12 cellular contexts compared by ENCODE assay signal in the genomic region with DNA sequence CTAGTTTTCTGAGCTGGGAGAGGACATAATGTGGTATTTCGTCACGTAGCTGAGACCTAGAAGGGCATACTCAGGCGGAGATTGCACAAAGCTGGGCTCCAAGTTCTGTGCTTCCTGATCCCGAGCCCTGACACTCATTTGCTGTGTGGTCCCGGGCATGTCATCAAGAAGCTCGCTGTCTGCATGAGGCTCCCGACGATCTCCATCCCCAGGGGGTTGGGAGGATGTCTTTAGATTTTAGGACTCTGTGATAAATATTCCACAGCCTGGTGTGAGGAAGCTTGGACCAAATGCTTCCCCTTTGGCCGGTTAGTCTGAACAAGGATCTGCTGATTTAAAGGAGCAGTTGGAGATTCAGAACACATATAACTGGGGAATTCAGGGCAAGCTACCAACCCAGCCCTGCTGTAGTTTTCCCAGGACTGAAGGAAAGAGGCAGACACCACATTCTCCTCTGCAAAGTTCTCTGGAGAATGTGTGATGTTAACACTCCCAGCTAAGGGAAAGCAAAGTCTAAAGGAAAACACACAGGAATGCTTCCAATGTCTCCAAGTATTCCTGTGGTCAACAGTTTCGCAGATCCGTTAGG. TPM values are rescaled to one million over a fixed set of nuclear protein-coding genes. Genes with fewer than 3 reads are reported as not detected.
DNase-seq lines count a peak whose midpoint lies in the region; ATAC-seq, FAIRE-seq and TF ChIP-seq lines count a peak whose summit lies in the region.
"Had no signal": no experiment of that assay in that cellular context is flagged by ENCODE, and none has a peak within 500 bp of the region (broad histone marks: within the 10 kb centered on the region; RNA-seq: fewer than 3 reads in every experiment).

No MANE protein-coding gene starts in this region.

- H3K36me3 ChIP-seq in brain microvascular endothelial cell (replicated peaks) (no peaks in the 10 kb centered on the region), skeletal muscle tissue (ENCODE audit: control insufficient read depth in 3 of 3, insufficient read depth in 3 of 3, low read length in 3 of 3) (no peaks in the 10 kb centered on the region), endodermal cell (ENCODE audit: control insufficient read depth, insufficient read depth, low read length) (no peaks in the 10 kb centered on the region)

- WGBS in endodermal cell (ENCODE audit: insufficient coverage in 1 of 2, insufficient read length in 1 of 2), 2 experiments: 96 to 98% methylated on average over 4 to 11 of the region's 11 CpGs

- no peaks in the 10 kb centered on the region for H3K9me3 ChIP-seq in skeletal muscle tissue (ENCODE audit: control insufficient read depth in 3 of 3, low read length in 3 of 3)
- no peaks in the 10 kb centered on the region for H3K9me3 ChIP-seq in endodermal cell (ENCODE audit: control insufficient read depth, low read length)

- H3K9me3 Mint-ChIP-seq in endodermal cell: no peaks in the 10 kb centered on the region
- H3K9me3 Mint-ChIP-seq: dendritic cell treated with granulocyte-macrophage colony-stimulating factor and Interleukin-4, amounts not matched to agents 40 ng/mL and 50 ng/mL, for 4 days had no signal

- peak; percentile 39 for ATAC-seq in left lobe of liver
- ATAC-seq: activated CD4-positive, alpha-beta T cell treated with anti-CD3 and anti-CD28 coated beads for 36 hours had no signal

- H3K27me3 ChIP-seq in brain microvascular endothelial cell (replicated peaks) (no peaks in the 10 kb centered on the region), skeletal muscle tissue (ENCODE audit: control insufficient read depth in 3 of 3, insufficient read depth in 3 of 3, low read length in 3 of 3) (no peaks in the 10 kb centered on the region), endodermal cell (ENCODE audit: control insufficient read depth, insufficient read depth, low read length, poor library complexity, severe bottlenecking) (no peaks in the 10 kb centered on the region)

- H3K27ac ChIP-seq in brain microvascular endothelial cell (peak overlapping the region; percentile 80), skeletal muscle tissue (ENCODE audit: low read depth, low read length) (peak overlapping the region; percentile 80), endodermal cell (ENCODE audit: low read depth, low read length) (no peak overlapping the region)

- no peak overlapping the region for H3K27ac Mint-ChIP-seq in endodermal cell
- H3K27ac Mint-ChIP-seq: activated CD4-positive, alpha-beta T cell treated with anti-CD3 and anti-CD28 coated beads for 36 hours; dendritic cell treated with granulocyte-macrophage colony-stimulating factor and Interleukin-4, amounts not matched to agents 40 ng/mL and 50 ng/mL, for 4 days had no signal

- in situ Hi-C loops in brain microvascular endothelial cell (cut with HindIII; ENCODE audit: low pct_ligation_motif_present, low sequenced_read_pairs): no loop called here

- TF ChIP-seq POLR2A in H54 (IDR thresholded peaks at IDR 0.05; ENCODE audit: low read depth, low read length): no peak

- peak overlapping the region in 2 of 3 donors; percentile 60 to 65 for H3K9ac ChIP-seq in skeletal muscle tissue (ENCODE audit: low read depth in 1 of 3, low read length in 3 of 3)
- no peak overlapping the region for H3K9ac ChIP-seq in endodermal cell (ENCODE audit: extremely low read depth, low read length, poor library complexity, severe bottlenecking)

- peaks cover 32% of the 10 kb centered on the region for H3K4me1 Mint-ChIP-seq in endodermal cell
- H3K4me1 Mint-ChIP-seq: activated CD4-positive, alpha-beta T cell treated with anti-CD3 and anti-CD28 coated beads for 36 hours had no signal

- H3K4me3 ChIP-seq in brain microvascular endothelial cell (ENCODE audit: low read depth, low read length) (peak overlapping the region; percentile 9), skeletal muscle tissue (ENCODE audit: low read length in 3 of 3) (peak overlapping the region; percentile 32 to 71 (median 50)), endodermal cell (ENCODE audit: low read length) (no peak overlapping the region)

- DNase-seq in GM04504 (ENCODE audit: low read depth) (peak; percentile 71), brain microvascular endothelial cell (peak; percentile 63), left lobe of liver (ENCODE audit: low spot score) (no peak), endodermal cell (no peak), T-helper 2 cell (no peak), H54 (ENCODE audit: insufficient read length, low spot score) (no peak), HK-2 (ENCODE audit: unreplicated experiment) (no peak)
- DNase-seq: activated CD4-positive, alpha-beta T cell treated with anti-CD3 and anti-CD28 coated beads for 36 hours; Calu3; KBM-7 had no signal

- H3K27me3 Mint-ChIP-seq in endodermal cell (ENCODE audit: insufficient read depth): no peaks in the 10 kb centered on the region

- no peaks in the 10 kb centered on the region for H3K36me3 Mint-ChIP-seq in endodermal cell (ENCODE audit: low read depth)

- H3K4me1 ChIP-seq in skeletal muscle tissue (ENCODE audit: control insufficient read depth in 3 of 3, insufficient read depth in 3 of 3, low read length in 3 of 3): peaks cover 12 to 26% (median 21%) of the 10 kb centered on the region in 3 donors
- H3K4me1 ChIP-seq in endodermal cell (ENCODE audit: control insufficient read depth, insufficient read depth, low read length): no peaks in the 10 kb centered on the region

- no peak overlapping the region for H3K4me3 Mint-ChIP-seq in endodermal cell
- H3K4me3 Mint-ChIP-seq: activated CD4-positive, alpha-beta T cell treated with anti-CD3 and anti-CD28 coated beads for 36 hours; dendritic cell treated with granulocyte-macrophage colony-stimulating factor and Interleukin-4, amounts not matched to agents 40 ng/mL and 50 ng/mL, for 4 days had no signal

- no peak for FAIRE-seq in H54 (lab: Jason Lieb, UNC)

- no peak for TF ChIP-seq CTCF in brain microvascular endothelial cell (IDR thresholded peaks at IDR 0.05; ENCODE audit: low read depth, low read length, missing control alignments)
- no peak for TF ChIP-seq CTCF in endodermal cell (conservative IDR thresholded peaks at IDR 0.05)

RNA-seq across cellular contexts. Expression of gene KCNE4, which starts 2.3 kb away (rescaled TPM):
- total RNA-seq in left lobe of liver: 1.2 TPM
- 7.3 TPM for total RNA-seq in skeletal muscle tissue
- total RNA-seq in endodermal cell: under 1 TPM in 1 of 2 donors, not detected in 1; 0.22 TPM
- 0.18 TPM for polyA plus RNA-seq in endodermal cell (2013, experiment 1 of 2)
- 0.25 TPM for polyA plus RNA-seq in endodermal cell (2013, experiment 2 of 2)
- total RNA-seq: activated CD4-positive, alpha-beta T cell treated with anti-CD3 and anti-CD28 coated beads for 36 hours; Calu3 had no signal

Comparison
In these comparisons a context has a peak if more than half of its experiments do, and no peak if none do; other contexts are left out.
1. DNase-seq: peak in GM04504 (single experiment) and brain microvascular endothelial cell (single experiment); none in left lobe of liver (single experiment), endodermal cell (single experiment), T-helper 2 cell (0 of 5), H54 (single experiment) and HK-2 (single experiment).